ENCODE assay signal across 18 cellular contexts in the genomic region with DNA sequence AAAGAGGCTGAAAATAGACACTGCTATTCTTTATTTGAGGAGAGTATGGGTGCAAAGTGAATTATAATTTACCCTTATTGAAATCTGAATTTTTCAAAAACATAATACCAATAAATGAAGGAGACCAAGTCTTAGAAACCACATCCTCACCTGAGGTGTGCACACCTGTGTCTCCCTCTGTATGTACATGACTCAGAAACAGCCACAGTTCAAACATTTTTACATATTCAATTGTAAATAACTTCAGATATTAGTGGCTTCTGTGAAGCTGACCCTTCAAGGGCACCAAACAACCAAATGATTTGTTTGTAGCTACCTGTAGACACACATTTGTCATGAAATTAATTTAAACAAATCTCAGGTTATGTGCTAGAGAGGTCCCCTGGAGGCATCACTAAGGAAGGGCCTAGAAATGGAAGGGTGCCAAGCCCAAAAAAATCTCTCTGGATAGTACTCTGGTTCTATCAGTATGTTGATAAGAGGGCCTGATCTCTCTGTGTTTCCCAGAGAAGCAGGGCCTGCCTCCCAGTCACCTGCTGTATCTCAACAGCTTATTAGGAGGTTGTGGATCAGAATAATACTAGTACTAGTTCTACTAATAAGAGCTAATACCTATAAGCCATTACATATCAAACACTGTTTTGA. TPM values are rescaled to one million over a fixed set of nuclear protein-coding genes. Genes with fewer than 3 reads are reported as not detected.
DNase-seq lines count a peak whose midpoint lies in the region; ATAC-seq and TF ChIP-seq lines count a peak whose summit lies in the region.
"Had no signal": no experiment of that assay in that cellular context is flagged by ENCODE, and none has a peak within 500 bp of the region (broad histone marks: within the 10 kb centered on the region; RNA-seq: fewer than 3 reads in every experiment).

No MANE protein-coding gene starts in this region.

- H3K27me3 Mint-ChIP-seq in activated CD4-positive, alpha-beta memory T cell treated with anti-CD3 and anti-CD28 coated beads, Interleukin-2, amount 10 ng/mL, durations not matched to agents 7 days and 5 days, result no peaks in the 10 kb centered on the region
- H3K27me3 Mint-ChIP-seq: activated CD4-positive, alpha-beta T cell treated with anti-CD3 and anti-CD28 coated beads, Interleukin-2, amount 10 ng/mL, durations not matched to agents 24 days and 14 days; CD4-positive, alpha-beta memory T cell; dendritic cell treated with granulocyte-macrophage colony-stimulating factor and Interleukin-4, amounts not matched to agents 40 ng/mL and 50 ng/mL, for 4 days had no signal

- H3K36me3 Mint-ChIP-seq in activated CD4-positive, alpha-beta memory T cell treated with anti-CD3 and anti-CD28 coated beads, Interleukin-2, amount 10 ng/mL, durations not matched to agents 7 days and 5 days (ENCODE audit: low read depth), result no peaks in the 10 kb centered on the region

- H3K4me3 ChIP-seq in ascending aorta (no peak overlapping the region), left lung (no peak overlapping the region), foreskin fibroblast (ENCODE audit: low read depth in 1 of 2, low read length in 2 of 2) (no peak overlapping the region)
- H3K4me3 ChIP-seq: prostate gland, SK-N-MC had no signal

- CTCF ChIA-PET in activated CD4-positive, alpha-beta memory T cell treated with anti-CD3 and anti-CD28 coated beads, Interleukin-2, amount 10 ng/mL, durations not matched to agents 7 days and 5 days (lab: Charles Lee), result interaction anchor here (1.2 kb wide), 1 partner anchor 9 kb away, joined by 3 read pairs; no protein-coding TSS in a partner anchor

- H3K4me3 Mint-ChIP-seq in activated CD4-positive, alpha-beta memory T cell treated with anti-CD3 and anti-CD28 coated beads, Interleukin-2, amount 10 ng/mL, durations not matched to agents 7 days and 5 days, result no peak overlapping the region
- H3K4me3 Mint-ChIP-seq: activated CD4-positive, alpha-beta T cell treated with anti-CD3 and anti-CD28 coated beads, Interleukin-2, amount 10 ng/mL, durations not matched to agents 24 days and 14 days; activated naive CD4-positive, alpha-beta T cell treated with anti-CD3 and anti-CD28 coated beads for 36 hours; CD4-positive, alpha-beta memory T cell; dendritic cell treated with granulocyte-macrophage colony-stimulating factor and Interleukin-4, amounts not matched to agents 40 ng/mL and 50 ng/mL, for 4 days; nephron progenitor cell had no signal

- H3K9me3 ChIP-seq in ascending aorta (no peaks in the 10 kb centered on the region), left lung (no peaks in the 10 kb centered on the region)
- H3K9me3 ChIP-seq: prostate gland had no signal

- POLR2A ChIA-PET in activated CD4-positive, alpha-beta memory T cell treated with anti-CD3 and anti-CD28 coated beads, Interleukin-2, amount 10 ng/mL, durations not matched to agents 7 days and 5 days (lab: Charles Lee), result no interaction called here

- H3K9me3 Mint-ChIP-seq in activated CD4-positive, alpha-beta memory T cell treated with anti-CD3 and anti-CD28 coated beads, Interleukin-2, amount 10 ng/mL, durations not matched to agents 7 days and 5 days, result no peaks in the 10 kb centered on the region
- H3K9me3 Mint-ChIP-seq: activated CD4-positive, alpha-beta T cell treated with anti-CD3 and anti-CD28 coated beads, Interleukin-2, amount 10 ng/mL, durations not matched to agents 24 days and 14 days; activated naive CD4-positive, alpha-beta T cell treated with anti-CD3 and anti-CD28 coated beads for 36 hours; CD4-positive, alpha-beta memory T cell; dendritic cell treated with granulocyte-macrophage colony-stimulating factor and Interleukin-4, amounts not matched to agents 40 ng/mL and 50 ng/mL, for 4 days; nephron progenitor cell had no signal

- peak; percentile 34 for DNase-seq in HPDE6-E6E7 (ENCODE audit: extremely low spot score)
- DNase-seq in ascending aorta (ENCODE audit: low spot score in 2 of 2), result no peak
- DNase-seq in left lung, result no peak
- DNase-seq in activated naive CD4-positive, alpha-beta T cell (lab: John Stamatoyannopoulos, UW), result no peak
- no peak for DNase-seq in GM10266 (ENCODE audit: extremely low spot score)
- no peak for DNase-seq in activated CD4-positive, alpha-beta memory T cell treated with anti-CD3 and anti-CD28 coated beads, Interleukin-2, amount 10 ng/mL, durations not matched to agents 7 days and 5 days
- no peak for DNase-seq in foreskin fibroblast
- DNase-seq: activated CD4-positive, alpha-beta T cell treated with anti-CD3 and anti-CD28 coated beads, Interleukin-2, amount 10 ng/mL, durations not matched to agents 24 days and 14 days; activated naive CD4-positive, alpha-beta T cell treated with anti-CD3 and anti-CD28 coated beads for 36 hours; activated T-cell treated with anti-CD3 and anti-CD28 coated beads for 4 hours; CD4-positive, alpha-beta memory T cell; nephron progenitor cell; stimulated activated CD4-positive, alpha-beta T cell treated with anti-CD3 and anti-CD28 coated beads, Interleukin-15, amount 100 ng/mL, for 24 hours; stimulated activated naive CD4-positive, alpha-beta T cell treated with Interleukin-2 at 50 U/mL for 16 hours had no signal

- no peaks in the 10 kb centered on the region for H3K27me3 ChIP-seq in ascending aorta
- H3K27me3 ChIP-seq in left lung, result no peaks in the 10 kb centered on the region

- H3K27ac Mint-ChIP-seq in activated CD4-positive, alpha-beta memory T cell treated with anti-CD3 and anti-CD28 coated beads, Interleukin-2, amount 10 ng/mL, durations not matched to agents 7 days and 5 days, result no peak overlapping the region
- H3K27ac Mint-ChIP-seq: activated CD4-positive, alpha-beta T cell treated with anti-CD3 and anti-CD28 coated beads, Interleukin-2, amount 10 ng/mL, durations not matched to agents 24 days and 14 days; activated naive CD4-positive, alpha-beta T cell treated with anti-CD3 and anti-CD28 coated beads for 36 hours; dendritic cell treated with granulocyte-macrophage colony-stimulating factor and Interleukin-4, amounts not matched to agents 40 ng/mL and 50 ng/mL, for 4 days; nephron progenitor cell had no signal

- H3K36me3 ChIP-seq in ascending aorta, result no peaks in the 10 kb centered on the region
- no peaks in the 10 kb centered on the region for H3K36me3 ChIP-seq in left lung
- H3K36me3 ChIP-seq: prostate gland had no signal

- ATAC-seq in left lung, result no peak

- intact Hi-C loops in ascending aorta (cut with DNase I), result loop anchor here (1.0 to 5.0 kb wide), 3 partner anchors 20 to 347 kb away; a partner anchor contains a TSS
- intact Hi-C loops in left lung (cut with DNase I), result no loop called here

- H3K27ac ChIP-seq in 22Rv1 (peak overlapping the region; percentile 77), ascending aorta (peak overlapping the region; percentile 58 to 66), left lung (peak overlapping the region; percentile 17 to 23)
- H3K27ac ChIP-seq: SK-N-MC had no signal

- peaks cover 0 to 18% of the 10 kb centered on the region in 2 donors for H3K4me1 ChIP-seq in ascending aorta
- peaks cover 4 to 5% of the 10 kb centered on the region in 2 donors for H3K4me1 ChIP-seq in left lung

- TF ChIP-seq CTCF in 22Rv1 (IDR thresholded peaks at IDR 0.05) (no peak), ascending aorta (IDR thresholded peaks at IDR 0.05) (no peak), left lung (IDR thresholded peaks at IDR 0.05) (no peak), GM10266 (IDR thresholded peaks at IDR 0.05; ENCODE audit: control insufficient read depth, insufficient read depth, low read depth, missing control alignments) (no peak), foreskin fibroblast (IDR thresholded peaks at IDR 0.05; ENCODE audit: low read depth, low read length) (no peak)

- H3K4me1 Mint-ChIP-seq in activated CD4-positive, alpha-beta memory T cell treated with anti-CD3 and anti-CD28 coated beads, Interleukin-2, amount 10 ng/mL, durations not matched to agents 7 days and 5 days, result no peaks in the 10 kb centered on the region
- H3K4me1 Mint-ChIP-seq: activated CD4-positive, alpha-beta T cell treated with anti-CD3 and anti-CD28 coated beads, Interleukin-2, amount 10 ng/mL, durations not matched to agents 24 days and 14 days had no signal

RNA-seq across cellular contexts. Expression of a gene that starts 28.1 kb away (rescaled TPM):
- total RNA-seq in ascending aorta (69.3 TPM), left lung (10 to 100 TPM; 44.5 to 46.9 TPM)
- 10 to 100 TPM; 21.4 to 22.9 TPM for total RNA-seq in activated CD4-positive, alpha-beta memory T cell treated with anti-CD3 and anti-CD28 coated beads, Interleukin-2, amount 10 ng/mL, durations not matched to agents 7 days and 5 days

Comparison
In these comparisons a context has a peak if more than half of its experiments do, and no peak if none do; other contexts are left out.
1. H3K27ac ChIP-seq: peak in every context shown above with its lines; median percentile 77 in 22Rv1; 62 in ascending aorta; 20 in left lung.